Comparison of ENCODE assay signal across 9 cellular contexts in genomic region chr1:40182956-40183710, GRCh38. TPM values are rescaled to one million over a fixed set of nuclear protein-coding genes. Genes with fewer than 3 reads are reported as not detected.
DNase-seq lines count a peak whose midpoint lies in the region; ATAC-seq, FAIRE-seq and TF ChIP-seq lines count a peak whose summit lies in the region.
"Had no signal": no experiment of that assay in that cellular context is flagged by ENCODE, and none has a peak within 500 bp of the region (broad histone marks: within the 10 kb centered on the region; RNA-seq: fewer than 3 reads in every experiment).

No MANE protein-coding gene starts in this region.

- H3K4me1 Mint-ChIP-seq in WTC11 = peaks cover 30% of the 10 kb centered on the region

- intact Hi-C loops in sigmoid colon (cut with DNase I) (no loop called here), left colon (cut with DNase I, micrococcal nuclease) (no loop called here)

- peak in 1 of 2 donors; percentile 42 for TF ChIP-seq RAD21 in liver (IDR thresholded peaks at IDR 0.05)

- H3K36me3 ChIP-seq in liver (ENCODE audit: control insufficient read depth in 4 of 4, insufficient read depth in 3 of 4, low read depth in 1 of 4, low read length in 3 of 4) (no peaks in the 10 kb centered on the region), sigmoid colon (no peaks in the 10 kb centered on the region)

- no peaks in the 10 kb centered on the region for H3K9me3 ChIP-seq in liver (ENCODE audit: control insufficient read depth in 4 of 4, low read length in 3 of 4)
- no peaks in the 10 kb centered on the region for H3K9me3 ChIP-seq in sigmoid colon

- DNase-seq in D721Med (ENCODE audit: insufficient read length, low spot score) (no peak), H4 (ENCODE audit: low spot score) (peak; percentile 20), WTC11 (ENCODE audit: low spot score) (no peak), mucosa of gallbladder (ENCODE audit: low spot score) (no peak), sigmoid colon (no peak), left colon (no peak)
- DNase-seq: activated naive CD8-positive, alpha-beta T cell treated with anti-CD3 and anti-CD28 coated beads, Interleukin-2, amount 10 ng/mL, durations not matched to agents 7 days and 5 days had no signal

- FAIRE-seq in D721Med (lab: Jason Lieb, UNC) = peak; percentile 64

- no peak overlapping the region for H3K27ac ChIP-seq in liver (ENCODE audit: low read depth in 1 of 2, low read length in 2 of 2)
- H3K27ac ChIP-seq in sigmoid colon = no peak overlapping the region

- no peaks in the 10 kb centered on the region for H3K27me3 Mint-ChIP-seq in WTC11 (ENCODE audit: low read depth)
- H3K27me3 Mint-ChIP-seq: activated naive CD8-positive, alpha-beta T cell treated with anti-CD3 and anti-CD28 coated beads, Interleukin-2, amount 10 ng/mL, durations not matched to agents 7 days and 5 days had no signal

- H3K27ac Mint-ChIP-seq in WTC11 = peak overlapping the region; percentile 2; the same call in 1 of the 2 replicates
- H3K27ac Mint-ChIP-seq: activated naive CD8-positive, alpha-beta T cell treated with anti-CD3 and anti-CD28 coated beads, Interleukin-2, amount 10 ng/mL, durations not matched to agents 7 days and 5 days had no signal

- CTCF ChIA-PET in WTC11 (lab: Charles Lee) = interaction anchor here (0.7 to 4.1 kb wide), 8 partner anchors 21 to 156 kb away, joined by 3 to 20 read pairs (median 4); no protein-coding TSS in a partner anchor

- 78% methylated on average over 3 of the region's 3 CpGs for WGBS in liver
- WGBS in sigmoid colon, 2 donors = 66 to 71% methylated on average over 3 of the region's 3 CpGs

- no peak overlapping the region for H3K4me3 ChIP-seq in liver (ENCODE audit: low read depth in 1 of 3, low read length in 3 of 3)
- H3K4me3 ChIP-seq in sigmoid colon = no peak overlapping the region

- peaks cover 0 to 5% (median 0%) of the 10 kb centered on the region in 4 donors for H3K4me1 ChIP-seq in liver (ENCODE audit: control insufficient read depth in 4 of 4, insufficient read depth in 4 of 4, low read length in 3 of 4)
- peaks cover 0 to 43% (median 36%) of the 10 kb centered on the region in 4 donors for H3K4me1 ChIP-seq in sigmoid colon

- TF ChIP-seq CTCF in D721Med (IDR thresholded peaks at IDR 0.05; ENCODE audit: insufficient read depth, missing control alignments) = peak; percentile 41
- TF ChIP-seq CTCF in WTC11 (IDR thresholded peaks at IDR 0.05) = 0 out of 2 replicates have a peak, but pooled peaks have one; percentile 12
- peak; percentile 19 for TF ChIP-seq CTCF in liver (IDR thresholded peaks at IDR 0.05; ENCODE audit: low read depth, low read length, missing input control)
- no peak for TF ChIP-seq CTCF in sigmoid colon (IDR thresholded peaks at IDR 0.05)

- no peak for TF ChIP-seq EP300 in sigmoid colon (IDR thresholded peaks at IDR 0.05)

- POLR2A ChIA-PET in WTC11 (lab: Charles Lee) = no interaction called here

- TF ChIP-seq POLR2A in sigmoid colon (IDR thresholded peaks at IDR 0.05) = no peak

- H3K9ac ChIP-seq in liver (ENCODE audit: low read depth in 1 of 2, low read length in 2 of 2) = no peak overlapping the region

- no peaks in the 10 kb centered on the region for H3K36me3 Mint-ChIP-seq in WTC11

- no peaks in the 10 kb centered on the region for H3K9me3 Mint-ChIP-seq in WTC11

- ATAC-seq in WTC11 = peak; percentile 58
- ATAC-seq in HG03439 (IDR thresholded peaks at IDR 0.05; ENCODE audit: unreplicated experiment) = no peak
- no peak for ATAC-seq in left colon

- no peak overlapping the region for H3K4me3 Mint-ChIP-seq in WTC11
- H3K4me3 Mint-ChIP-seq: activated naive CD8-positive, alpha-beta T cell treated with anti-CD3 and anti-CD28 coated beads, Interleukin-2, amount 10 ng/mL, durations not matched to agents 7 days and 5 days had no signal

- H3K27me3 ChIP-seq in liver (ENCODE audit: control insufficient read depth in 4 of 4, insufficient read depth in 4 of 4, low read length in 3 of 4) (no peaks in the 10 kb centered on the region), sigmoid colon (no peaks in the 10 kb centered on the region)

TF ChIP-seq in WTC11, 78 proteins besides CTCF, POLR2A, EP300 and RAD21:
- TF ChIP-seq USF2 (CRISPR knock-in tag; IDR thresholded peaks at IDR 0.05) (no peak), NR1H2 (CRISPR knock-in tag; IDR thresholded peaks at IDR 0.05) (no peak), NFE2L1 (CRISPR knock-in tag; IDR thresholded peaks at IDR 0.05) (no peak), ELF4 (CRISPR knock-in tag; IDR thresholded peaks at IDR 0.05; ENCODE audit: low read depth) (no peak), ZBTB43 (CRISPR knock-in tag; IDR thresholded peaks at IDR 0.05) (no peak), E2F4 (CRISPR knock-in tag; IDR thresholded peaks at IDR 0.05; ENCODE audit: borderline replicate concordance, low read depth) (no peak), SP1 (CRISPR knock-in tag; conservative IDR thresholded peaks at IDR 0.05) (no peak), NR2C2 (CRISPR knock-in tag; IDR thresholded peaks at IDR 0.05) (no peak)

TF ChIP-seq in liver, 16 proteins besides CTCF, POLR2A, EP300 and RAD21:
- TF ChIP-seq FOXA2 (IDR thresholded peaks at IDR 0.05) = no peak
- no peak for TF ChIP-seq FOXA1 (IDR thresholded peaks at IDR 0.05)
- TF ChIP-seq SP1 (IDR thresholded peaks at IDR 0.05) = no peak
- TF ChIP-seq HNF4G (IDR thresholded peaks at IDR 0.05) = no peak
- TF ChIP-seq GABPA (IDR thresholded peaks at IDR 0.05 in 1 of 2, conservative IDR thresholded peaks at IDR 0.05 in 1 of 2) = no peak
- TF ChIP-seq REST (IDR thresholded peaks at IDR 0.05) = no peak
- TF ChIP-seq NR2F2 (IDR thresholded peaks at IDR 0.05) = no peak
- no peak for TF ChIP-seq HNF4A (conservative IDR thresholded peaks at IDR 0.05)
- TF ChIP-seq ZBTB33 (IDR thresholded peaks at IDR 0.05) = no peak
- TF ChIP-seq TAF1 (conservative IDR thresholded peaks at IDR 0.05) = no peak
- TF ChIP-seq ATF3 (IDR thresholded peaks at IDR 0.05) = no peak
- TF ChIP-seq MAX (IDR thresholded peaks at IDR 0.05) = no peak
- no peak for TF ChIP-seq RXRA (IDR thresholded peaks at IDR 0.05)
- TF ChIP-seq EGR1 (IDR thresholded peaks at IDR 0.05; ENCODE audit: low read depth in 2 of 2) = no peak
- TF ChIP-seq JUND (IDR thresholded peaks at IDR 0.05) = no peak
TF ChIP-seq in liver: peak in this region for 0.

RNA-seq across cellular contexts. Expression of gene RLF, which starts 21.9 kb away (rescaled TPM):
- 10.0 and 12.7 TPM in 2 replicates for total RNA-seq in H4 (2014; rRNA removed; shearing (Covaris generic))
- 18.5 to 22.1 TPM (median 20.2 TPM) in 3 replicates for total RNA-seq in WTC11 (2021)
- total RNA-seq in liver = 10 to 100 TPM; 10.2 to 13.4 TPM
- polyA plus RNA-seq in liver = 1 to 10 TPM; 1.7 to 2.5 TPM
- 16.5 TPM for total RNA-seq in mucosa of gallbladder
- 10 to 100 TPM; 19.9 to 27.6 (median 23.4) TPM for total RNA-seq in sigmoid colon
- 1 to 10 TPM; 2.4 to 6.1 (median 3.5) TPM for polyA plus RNA-seq in sigmoid colon
- 10 to 100 TPM in 1 of 2 donors, 1 to 10 TPM in 1; 9.5 to 14.7 TPM for total RNA-seq in left colon

Comparison
In these comparisons a context has a peak if more than half of its experiments do, and no peak if none do; other contexts are left out.
1. CTCF ChIP-seq: peak in D721Med (single experiment), WTC11 (single experiment) and liver (single experiment); none in sigmoid colon (0 of 4).